Comparison of ENCODE assay signal across 8 cellular contexts in the genomic region with DNA sequence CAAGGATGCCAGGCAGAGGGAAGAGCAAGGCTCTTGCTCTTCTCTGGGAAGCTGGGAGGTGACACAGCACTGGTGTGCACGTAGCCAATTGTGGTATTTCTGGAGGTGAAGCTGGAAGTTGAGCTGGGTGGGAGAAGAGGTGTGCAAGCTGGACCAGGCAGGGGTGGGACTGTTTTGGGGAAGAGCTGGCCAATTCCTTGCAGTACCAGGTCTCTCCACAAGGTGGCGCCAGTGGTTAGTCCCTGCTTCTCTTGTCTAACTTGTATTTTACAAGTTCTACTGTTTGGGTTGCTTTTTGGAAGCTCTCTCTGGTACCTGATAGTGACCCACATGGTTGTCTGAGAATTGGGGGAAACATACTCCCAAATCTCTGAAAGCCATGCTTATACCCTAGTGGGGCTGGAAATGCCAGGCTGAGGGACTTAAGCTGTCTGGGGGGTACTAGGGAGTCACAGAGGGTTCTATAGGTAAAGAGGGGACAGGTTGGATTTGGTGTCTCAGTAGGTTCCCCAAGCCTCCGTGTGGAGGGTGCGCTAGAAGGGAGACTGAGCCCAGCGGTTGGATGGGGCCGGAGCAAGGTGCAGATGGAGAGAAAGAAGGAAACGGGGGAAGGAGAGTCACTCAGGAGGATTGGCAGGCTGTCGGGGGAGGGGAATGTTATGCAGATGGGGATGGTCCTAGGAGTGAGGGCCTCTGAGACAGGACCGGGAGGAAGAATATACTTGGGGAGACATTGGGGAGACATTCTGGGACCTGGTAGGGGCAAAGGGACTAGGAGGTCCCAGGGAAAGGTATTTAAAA. TPM values are rescaled to one million over a fixed set of nuclear protein-coding genes. Genes with fewer than 3 reads are reported as not detected.
DNase-seq lines count a peak whose midpoint lies in the region; ATAC-seq and TF ChIP-seq lines count a peak whose summit lies in the region.

No MANE protein-coding gene starts in this region.

- no peak overlapping the region for H3K4me3 Mint-ChIP-seq in endothelial cell (ENCODE audit: unreplicated experiment)
- no peak overlapping the region for H3K4me3 Mint-ChIP-seq in natural killer cell treated with Interleukin-12 subunit alpha and Interleukin-12 subunit beta and Interleukin-15 and Interleukin-18, amount 100 ng/mL, for 72 hours

- H3K4me3 ChIP-seq in thoracic aorta = no peak overlapping the region

- no peaks in the 10 kb centered on the region for H3K36me3 Mint-ChIP-seq in endothelial cell (ENCODE audit: low read depth, unreplicated experiment)
- no peaks in the 10 kb centered on the region for H3K36me3 Mint-ChIP-seq in natural killer cell treated with Interleukin-12 subunit alpha and Interleukin-12 subunit beta and Interleukin-15 and Interleukin-18, amount 100 ng/mL, for 72 hours

- H3K4me1 ChIP-seq in thoracic aorta (ENCODE audit: control insufficient read depth in 1 of 2, low read depth in 2 of 2) = peaks cover 11 to 22% of the 10 kb centered on the region in 2 donors

- DNase-seq in NCI-H2196 (lab: John Stamatoyannopoulos, UW; ENCODE audit: unreplicated experiment) = peak; percentile 52
- no peak for DNase-seq in NCI-H2196 treated with DMSO at 0.1 percent for 48 hours (lab: John Stamatoyannopoulos, UW; ENCODE audit: unreplicated experiment)
- DNase-seq in NCI-H1694 (lab: John Stamatoyannopoulos, UW) = peak; percentile 75
- peak; percentile 16 to 27 for DNase-seq in activated CD8-positive, alpha-beta memory T cell treated with anti-CD3 and anti-CD28 coated beads for 4 hours (ENCODE audit: low read depth in 2 of 2)
- DNase-seq in endothelial cell (ENCODE audit: low spot score) = peak; percentile 71
- no peak for DNase-seq in natural killer cell treated with Interleukin-12 subunit alpha and Interleukin-12 subunit beta and Interleukin-15 and Interleukin-18, amount 100 ng/mL, for 72 hours (ENCODE audit: low spot score)
- DNase-seq in thoracic aorta (ENCODE audit: low spot score) = no peak
- no peak for DNase-seq in SK-N-DZ (ENCODE audit: low spot score)

- TF ChIP-seq CTCF in endothelial cell (IDR thresholded peaks at IDR 0.05; ENCODE audit: unreplicated experiment) (peak; percentile 99), thoracic aorta (IDR thresholded peaks at IDR 0.05) (peak; percentile 88)

- peak in 1 of 2 donors; percentile 40 for ATAC-seq in natural killer cell treated with Interleukin-12 subunit alpha and Interleukin-12 subunit beta and Interleukin-15 and Interleukin-18, amount 100 ng/mL, for 72 hours
- ATAC-seq in thoracic aorta (ENCODE audit: insufficient number of reproducible peaks, low FRiP score, low read depth) = no peak

- no peaks in the 10 kb centered on the region for H3K27me3 ChIP-seq in thoracic aorta (replicated peaks; ENCODE audit: insufficient read depth)

- no peak overlapping the region for H3K27ac Mint-ChIP-seq in endothelial cell (ENCODE audit: unreplicated experiment)
- H3K27ac Mint-ChIP-seq in natural killer cell treated with Interleukin-12 subunit alpha and Interleukin-12 subunit beta and Interleukin-15 and Interleukin-18, amount 100 ng/mL, for 72 hours = peak overlapping the region; percentile 8 to 72

- no peaks in the 10 kb centered on the region for H3K36me3 ChIP-seq in thoracic aorta

- H3K27ac ChIP-seq in thoracic aorta = no peak overlapping the region

- peaks cover 9% of the 10 kb centered on the region for H3K27me3 Mint-ChIP-seq in endothelial cell (ENCODE audit: unreplicated experiment)
- peaks cover 18 to 25% of the 10 kb centered on the region in 2 donors for H3K27me3 Mint-ChIP-seq in natural killer cell treated with Interleukin-12 subunit alpha and Interleukin-12 subunit beta and Interleukin-15 and Interleukin-18, amount 100 ng/mL, for 72 hours

- peaks cover 17% of the 10 kb centered on the region for H3K4me1 Mint-ChIP-seq in endothelial cell (ENCODE audit: unreplicated experiment)
- peaks cover 8 to 28% of the 10 kb centered on the region in 2 donors for H3K4me1 Mint-ChIP-seq in natural killer cell treated with Interleukin-12 subunit alpha and Interleukin-12 subunit beta and Interleukin-15 and Interleukin-18, amount 100 ng/mL, for 72 hours (ENCODE audit: low read depth in 2 of 2)

- H3K9me3 Mint-ChIP-seq in endothelial cell (ENCODE audit: unreplicated experiment) = no peaks in the 10 kb centered on the region
- H3K9me3 Mint-ChIP-seq in natural killer cell treated with Interleukin-12 subunit alpha and Interleukin-12 subunit beta and Interleukin-15 and Interleukin-18, amount 100 ng/mL, for 72 hours = no peaks in the 10 kb centered on the region

- no peaks in the 10 kb centered on the region for H3K9me3 ChIP-seq in thoracic aorta

RNA-seq across cellular contexts. Expression of gene HPN, which starts 3.0 kb away (rescaled TPM):
- total RNA-seq in endothelial cell (ENCODE audit: unreplicated experiment) (1.3 TPM), thoracic aorta (1 to 10 TPM in 1 of 2 donors, under 1 TPM in 1; 0.35 to 5.4 TPM)
- total RNA-seq in natural killer cell treated with Interleukin-12 subunit alpha and Interleukin-12 subunit beta and Interleukin-15 and Interleukin-18, amount 100 ng/mL, for 72 hours = under 1 TPM in 1 of 2 donors, not detected in 1; 0.31 TPM
- not detected in 2 replicates for polyA plus RNA-seq in SK-N-DZ (2014; cell fraction: cytosol; rRNA removed)
- polyA plus RNA-seq in SK-N-DZ (2014; cell fraction: nucleus; rRNA removed) = not detected in 2 replicates

RNA-seq across cellular contexts. Expression of gene SCN1B, which starts 14.2 kb away (rescaled TPM):
- total RNA-seq in endothelial cell (ENCODE audit: unreplicated experiment) (0.62 TPM), thoracic aorta (10 to 100 TPM; 25.1 to 26.0 TPM)
- total RNA-seq in natural killer cell treated with Interleukin-12 subunit alpha and Interleukin-12 subunit beta and Interleukin-15 and Interleukin-18, amount 100 ng/mL, for 72 hours = under 1 TPM; 0.52 to 0.95 TPM
- polyA plus RNA-seq in SK-N-DZ (2014; cell fraction: cytosol; rRNA removed) = 0.52 and 0.85 TPM in 2 replicates
- 1.5 and 2.4 TPM in 2 replicates for polyA plus RNA-seq in SK-N-DZ (2014; cell fraction: nucleus; rRNA removed)

RNA-seq across cellular contexts. Expression of gene GRAMD1A, which starts 44.4 kb away (rescaled TPM):
- total RNA-seq in endothelial cell (ENCODE audit: unreplicated experiment) (156 TPM), thoracic aorta (10 to 100 TPM; 42.9 to 83.5 TPM)
- total RNA-seq in natural killer cell treated with Interleukin-12 subunit alpha and Interleukin-12 subunit beta and Interleukin-15 and Interleukin-18, amount 100 ng/mL, for 72 hours = 100 to 1,000 TPM in 1 of 2 donors, 10 to 100 TPM in 1; 57.8 to 106 TPM
- 11.7 and 12.7 TPM in 2 replicates for polyA plus RNA-seq in SK-N-DZ (2014; cell fraction: cytosol; rRNA removed)
- 67.5 and 104 TPM in 2 replicates for polyA plus RNA-seq in SK-N-DZ (2014; cell fraction: nucleus; rRNA removed)

Comparison
In these comparisons a context has a peak if more than half of its experiments do, and no peak if none do; other contexts are left out.
1. DNase-seq: peak in NCI-H2196 (single experiment), NCI-H1694 (single experiment), activated CD8-positive, alpha-beta memory T cell treated with anti-CD3 and anti-CD28 coated beads for 4 hours (2 of 2) and endothelial cell (single experiment); none in NCI-H2196 treated with DMSO at 0.1 percent for 48 hours (single experiment), natural killer cell treated with Interleukin-12 subunit alpha and Interleukin-12 subunit beta and Interleukin-15 and Interleukin-18, amount 100 ng/mL, for 72 hours (single experiment), thoracic aorta (single experiment) and SK-N-DZ (single experiment).
2. RNA of gene SCN1B, which starts 14.2 kb away (total RNA-seq): 25.1 to 26.0 TPM in thoracic aorta; 0.52 to 0.95 TPM in natural killer cell treated with Interleukin-12 subunit alpha and Interleukin-12 subunit beta and Interleukin-15 and Interleukin-18, amount 100 ng/mL, for 72 hours and 0.62 TPM in endothelial cell (single experiment); every median in the first group is over 10 times any median in the second.